ENCODE assay signal across 29 cellular contexts in genomic region chrX:138006176-138006575, GRCh38.
"Had no signal": no experiment of that assay in that cellular context is flagged by ENCODE, and none has a peak within 500 bp of the region (broad histone marks: within the 10 kb centered on the region; RNA-seq: fewer than 3 reads in every experiment).

No MANE protein-coding gene starts in this region.

- FAIRE-seq: endothelial cell of umbilical vein, frontal cortex, keratinocyte had no signal

- DNase-seq: dermis blood vessel endothelial cell; effector memory CD4-positive, alpha-beta T cell; esophagus squamous epithelium; hypothalamus; immature natural killer cell; left lung; mesenchymal stem cell; mucosa of descending colon; naive B cell; nucleus accumbens; stimulated activated CD4-positive, alpha-beta T cell treated with anti-CD3 and anti-CD28 coated beads, Interleukin-12 subunit alpha, Interleukin-12 subunit beta, amount 100 ng/mL, for 4 hours; stimulated activated CD4-positive, alpha-beta T cell treated with anti-CD3 and anti-CD28 coated beads, Interleukin-1b, Interleukin-23, amount 100 ng/mL, for 48 hours; stimulated activated CD4-positive, alpha-beta T cell treated with anti-CD3 and anti-CD28 coated beads, Interleukin-4, amount 100 ng/mL, for 1 hour; stimulated activated CD8-positive, alpha-beta memory T cell treated with anti-CD3 and anti-CD28 coated beads, Interleukin-4, amount 100 ng/mL, for 48 hours; stimulated activated naive CD4-positive, alpha-beta T cell treated with Interleukin-2 at 50 U/mL for 16 hours; stomach; thyroid gland; trophoblast cell had no signal

- H3K27ac ChIP-seq: coronary artery, esophagus squamous epithelium, left lung, prostate gland, right atrium auricular region, stomach, thyroid gland, vagina had no signal

- H3K4me1 ChIP-seq: esophagus squamous epithelium, left lung, prostate gland, right atrium auricular region, stomach, thyroid gland, vagina had no signal

- H3K4me3 ChIP-seq: coronary artery, esophagus squamous epithelium, left lung, mucosa of descending colon, prostate gland, right atrium auricular region, smooth muscle cell, stomach, thyroid gland, vagina had no signal

- H3K36me3 Mint-ChIP-seq: immature natural killer cell; mesothelial cell of epicardium; naive B cell; natural killer cell treated with Interleukin-12 subunit alpha and Interleukin-12 subunit beta and Interleukin-15 and Interleukin-18, amount 100 ng/mL, for 72 hours had no signal

- ATAC-seq: left lung; mucosa of descending colon; natural killer cell treated with Interleukin-12 subunit alpha and Interleukin-12 subunit beta and Interleukin-15 and Interleukin-18, amount 100 ng/mL, for 72 hours; sciatic nerve had no signal

- H3K27me3 ChIP-seq: esophagus squamous epithelium, right atrium auricular region, stomach, thyroid gland, vagina had no signal

- H3K9me3 ChIP-seq: esophagus squamous epithelium, left lung, mucosa of descending colon, prostate gland, right atrium auricular region, stomach, thyroid gland, vagina had no signal

- H3K4me1 Mint-ChIP-seq: immature natural killer cell, mesothelial cell of epicardium, naive B cell had no signal

- H3K27ac Mint-ChIP-seq: immature natural killer cell; mesothelial cell of epicardium; naive B cell; natural killer cell treated with Interleukin-12 subunit alpha and Interleukin-12 subunit beta and Interleukin-15 and Interleukin-18, amount 100 ng/mL, for 72 hours had no signal

- H3K4me2 ChIP-seq: smooth muscle cell had no signal

- H3K27me3 Mint-ChIP-seq: naive B cell had no signal

- H3K9me3 Mint-ChIP-seq: immature natural killer cell; natural killer cell treated with Interleukin-12 subunit alpha and Interleukin-12 subunit beta and Interleukin-15 and Interleukin-18, amount 100 ng/mL, for 72 hours had no signal

- H3K4me3 Mint-ChIP-seq: immature natural killer cell; mesothelial cell of epicardium; naive B cell; natural killer cell treated with Interleukin-12 subunit alpha and Interleukin-12 subunit beta and Interleukin-15 and Interleukin-18, amount 100 ng/mL, for 72 hours had no signal

- H3K36me3 ChIP-seq: esophagus squamous epithelium, left lung, prostate gland, right atrium auricular region, stomach, thyroid gland, vagina had no signal
